ENCODE assay signal across 20 cellular contexts in genomic region chr2:226023383-226023782, GRCh38.
A peak's percentile ranks its signal among the peaks of the same experiment; 100 is the strongest.
DNase-seq lines count a peak whose midpoint lies in the region; ATAC-seq and TF ChIP-seq lines count a peak whose summit lies in the region.
"Had no signal": no experiment of that assay in that cellular context is flagged by ENCODE, and none has a peak within 500 bp of the region (broad histone marks: within the 10 kb centered on the region; RNA-seq: fewer than 3 reads in every experiment).

No MANE protein-coding gene starts in this region.

- CTCF ChIA-PET in SK-N-SH (lab: Yijun Ruan, JAX), result no interaction called here

- H3F3A ChIP-seq in SK-N-SH (replicated peaks; ENCODE audit: insufficient read depth), result no peaks in the 10 kb centered on the region

- H3K36me3 ChIP-seq in SK-N-SH (replicated peaks in 1 of 2; ENCODE audit: control insufficient read depth in 1 of 2, insufficient read depth in 2 of 2, low read length in 1 of 2), result no peaks in the 10 kb centered on the region
- H3K36me3 ChIP-seq in ascending aorta, result no peaks in the 10 kb centered on the region
- H3K36me3 ChIP-seq: ovary, right lobe of liver had no signal

- peak; percentile 16; the same call in 1 of the 2 replicates for TF ChIP-seq CTCF in SK-N-SH (IDR thresholded peaks at IDR 0.05)
- TF ChIP-seq CTCF in ascending aorta (IDR thresholded peaks at IDR 0.05), result no peak

- DNase-seq in SK-N-SH (peak; percentile 2), SW 1271 (lab: John Stamatoyannopoulos, UW) (peak; percentile 15 to 20), iPS DF 4.7 (ENCODE audit: extremely low read depth, low spot score) (peak; percentile 25), MV-4-11 (lab: John Stamatoyannopoulos, UW) (no peak), NCI-H1048 (lab: John Stamatoyannopoulos, UW) (no peak), hepatic stellate cell (ENCODE audit: low spot score) (no peak), ascending aorta (ENCODE audit: low spot score in 2 of 2) (no peak)
- DNase-seq: activated CD4-positive, alpha-beta T cell treated with anti-CD3 and anti-CD28 coated beads for 48 hours; activated CD8-positive, alpha-beta memory T cell treated with anti-CD3 and anti-CD28 coated beads, Interleukin-2, amount 50 U/mL, for 4 hours; activated naive CD8-positive, alpha-beta T cell treated with anti-CD3 and anti-CD28 coated beads, Interleukin-2, amount 10 ng/mL, durations not matched to agents 7 days and 5 days; C1 segment of cervical spinal cord; GOT3; mammary epithelial cell; naive B cell; NCI-H2029 treated with DMSO at 0.1 percent for 48 hours; ovary; right lobe of liver; stimulated activated CD8-positive, alpha-beta memory T cell treated with anti-CD3 and anti-CD28 coated beads, Interleukin-4, amount 100 ng/mL, for 48 hours had no signal

- H4K20me1 ChIP-seq in SK-N-SH (ENCODE audit: insufficient read depth), result no peaks in the 10 kb centered on the region

- no peak overlapping the region for H3K9ac ChIP-seq in SK-N-SH

- H3K79me2 ChIP-seq in SK-N-SH (ENCODE audit: insufficient read depth), result no peaks in the 10 kb centered on the region

- H3K27me3 ChIP-seq in SK-N-SH (ENCODE audit: insufficient read depth) (no peaks in the 10 kb centered on the region), ascending aorta (no peaks in the 10 kb centered on the region)
- H3K27me3 ChIP-seq: ovary, right lobe of liver had no signal

- H2AFZ ChIP-seq in SK-N-SH (ENCODE audit: low read depth), result no peak overlapping the region

- WGBS in SK-N-SH (ENCODE audit: low lambda C conversion rate), result 37% methylated on average over 5 of the region's 5 CpGs

- H3K4me1 ChIP-seq in SK-N-SH (ENCODE audit: control insufficient read depth in 1 of 2, insufficient read depth in 2 of 2, low read depth in 1 of 2, low read length in 1 of 2) (no peaks in the 10 kb centered on the region), ascending aorta (no peaks in the 10 kb centered on the region)
- H3K4me1 ChIP-seq: right lobe of liver had no signal

- no peak for ATAC-seq in SK-N-SH treated with all-trans-retinoic acid at 6 μM for 48 hours
- ATAC-seq: Right ventricle myocardium inferior had no signal

- intact Hi-C loops in ascending aorta (cut with DNase I), result no loop called here

- H3K9me3 ChIP-seq in SK-N-SH (no peaks in the 10 kb centered on the region), ascending aorta (no peaks in the 10 kb centered on the region)
- H3K9me3 ChIP-seq: ovary had no signal

- TF ChIP-seq EP300 in SK-N-SH (IDR thresholded peaks at IDR 0.05; ENCODE audit: borderline replicate concordance in 1 of 2, low read depth in 1 of 2, low read length in 1 of 2), result no peak

- TF ChIP-seq RAD21 in SK-N-SH (IDR thresholded peaks at IDR 0.05; ENCODE audit: low read length), result no peak

- POLR2A ChIA-PET in SK-N-SH (lab: Yijun Ruan, JAX), result no interaction called here

- H3K27ac ChIP-seq in SK-N-SH (ENCODE audit: low read depth in 2 of 2, low read length in 1 of 2) (no peak overlapping the region), ascending aorta (no peak overlapping the region)
- H3K27ac ChIP-seq: ovary, right lobe of liver had no signal

- H3K4me3 ChIP-seq in SK-N-SH (ENCODE audit: low read depth in 2 of 2, low read length in 1 of 2) (no peak overlapping the region), ascending aorta (no peak overlapping the region)
- H3K4me3 ChIP-seq: ovary, right lobe of liver had no signal

- H3K4me2 ChIP-seq in SK-N-SH, result no peak overlapping the region

- H3K9me2 ChIP-seq in SK-N-SH, result no peaks in the 10 kb centered on the region; the same call in 1 of the 2 replicates

TF ChIP-seq in SK-N-SH, 30 proteins besides CTCF, POLR2A, EP300 and RAD21 (continues in another document):
- TF ChIP-seq GATA2 (CRISPR knock-in tag; IDR thresholded peaks at IDR 0.05) (no peak), YY1 (IDR thresholded peaks at IDR 0.05; ENCODE audit: low read depth) (no peak), TCF12 (IDR thresholded peaks at IDR 0.05) (no peak), FOXM1 (IDR thresholded peaks at IDR 0.05; ENCODE audit: low read depth) (no peak), USF2 (IDR thresholded peaks at IDR 0.05; ENCODE audit: borderline replicate concordance, low read depth, low read length) (no peak), RCOR1 (IDR thresholded peaks at IDR 0.05; ENCODE audit: low read length) (no peak), FOSL2 (IDR thresholded peaks at IDR 0.05; ENCODE audit: borderline replicate concordance, low read depth) (no peak), USF1 (IDR thresholded peaks at IDR 0.05; ENCODE audit: borderline replicate concordance, low read depth) (no peak), MAX (IDR thresholded peaks at IDR 0.05; ENCODE audit: low read depth) (no peak), EZH2phosphoT487 (IDR thresholded peaks at IDR 0.05; ENCODE audit: borderline replicate concordance, low read depth) (no peak), CHD2 (IDR thresholded peaks at IDR 0.05; ENCODE audit: low read length, partially characterized antibody) (no peak)

TF ChIP-seq in SK-N-SH treated with all-trans-retinoic acid at 6 μM for 48 hours, 23 proteins besides CTCF, POLR2A, EP300 and RAD21:
- no peak for TF ChIP-seq ARNTL (CRISPR knock-in tag; IDR thresholded peaks at IDR 0.05; ENCODE audit: borderline replicate concordance, low read depth)
- TF ChIP-seq SNAI2 (CRISPR knock-in tag; IDR thresholded peaks at IDR 0.05), result no peak

Comparison
In these comparisons a context has a peak if more than half of its experiments do, and no peak if none do; other contexts are left out.
1. DNase-seq: peak in SK-N-SH (single experiment), SW 1271 (2 of 2) and iPS DF 4.7 (single experiment); none in MV-4-11 (single experiment), NCI-H1048 (single experiment), hepatic stellate cell (single experiment) and ascending aorta (0 of 2).